ENCODE assay signal across 13 cellular contexts in genomic region chr16:80670170-80670865, GRCh38.
DNase-seq lines count a peak whose midpoint lies in the region; TF ChIP-seq lines count a peak whose summit lies in the region.
"Had no signal": no experiment of that assay in that cellular context is flagged by ENCODE, and none has a peak within 500 bp of the region (broad histone marks: within the 10 kb centered on the region; RNA-seq: fewer than 3 reads in every experiment).

No MANE protein-coding gene starts in this region.

- no peak for TF ChIP-seq CTCF in DOHH2 (IDR thresholded peaks at IDR 0.05; ENCODE audit: low read depth, low read length, poor library complexity, severe bottlenecking)

- no peaks in the 10 kb centered on the region for H3K27me3 ChIP-seq in BLaER1 treated with 17β-estradiol and CSF1 and Interleukin-3, amounts not matched to agents 10 nM and 100 nM
- 0 out of 2 replicates have a peak, but pooled peaks cover 3% of the 10 kb centered on the region for H3K27me3 ChIP-seq in DOHH2 (ENCODE audit: control insufficient read depth, low read length)

- H3K79me2 ChIP-seq in DOHH2 (ENCODE audit: control insufficient read depth, low read length) = no peaks in the 10 kb centered on the region
- H3K79me2 ChIP-seq: parathyroid adenoma had no signal

- peaks cover 20 to 81% (median 28%) of the 10 kb centered on the region in 10 experiments for H3K4me1 ChIP-seq in BLaER1 treated with 17β-estradiol and CSF1 and Interleukin-3, amounts not matched to agents 10 nM and 100 nM
- peaks cover 41% of the 10 kb centered on the region for H3K4me1 ChIP-seq in DOHH2 (ENCODE audit: control insufficient read depth, low read length)
- H3K4me1 ChIP-seq: HAP-1, parathyroid adenoma had no signal

- peaks cover 14 to 48% (median 22%) of the 10 kb centered on the region in 11 experiments; a peak in 20 of 22 replicates for H3K9me3 ChIP-seq in BLaER1 treated with 17β-estradiol and CSF1 and Interleukin-3, amounts not matched to agents 10 nM and 100 nM (replicated peaks in 1 of 11)
- no peaks in the 10 kb centered on the region for H3K9me3 ChIP-seq in DOHH2 (ENCODE audit: control insufficient read depth, insufficient read depth, low read length)
- H3K9me3 ChIP-seq: HAP-1 had no signal

- peak overlapping the region in 3 of 10 experiments; percentile 4 to 16 (median 15); a peak in 2 of 20 replicates for H3K4me3 ChIP-seq in BLaER1 treated with 17β-estradiol and CSF1 and Interleukin-3, amounts not matched to agents 10 nM and 100 nM
- no peak overlapping the region for H3K4me3 ChIP-seq in DOHH2 (ENCODE audit: low read length)
- H3K4me3 ChIP-seq: HAP-1, lung had no signal

- peak overlapping the region in 3 of 11 experiments; percentile 13 to 42 (median 36); a peak in 1 of 22 replicates for H3K9ac ChIP-seq in BLaER1 treated with 17β-estradiol and CSF1 and Interleukin-3, amounts not matched to agents 10 nM and 100 nM
- H3K9ac ChIP-seq: parathyroid adenoma had no signal

- peak; percentile 25 for DNase-seq in activated naive CD4-positive, alpha-beta T cell treated with anti-CD3 and anti-CD28 coated beads, Interleukin-2, amount 50 U/mL, for 16 hours
- peak; percentile 12 for DNase-seq in stimulated activated CD4-positive, alpha-beta T cell treated with anti-CD3 and anti-CD28 coated beads, Interleukin-2, amount 100 ng/mL, for 4 hours (ENCODE audit: low read depth)
- DNase-seq in superior temporal gyrus (ENCODE audit: extremely low spot score) (no peak), head of caudate nucleus (no peak), NCI-H2227 (lab: John Stamatoyannopoulos, UW; ENCODE audit: unreplicated experiment) (no peak)
- DNase-seq: cortex of kidney, DMS153, Right ventricle myocardium superior had no signal

- H3F3A ChIP-seq in DOHH2 (ENCODE audit: control insufficient read depth, insufficient read depth) = peaks cover 6% of the 10 kb centered on the region; the same call in 1 of the 2 replicates

- peak overlapping the region; percentile 14 to 75 (median 54); a peak in 20 of 22 replicates for H3K4me2 ChIP-seq in BLaER1 treated with 17β-estradiol and CSF1 and Interleukin-3, amounts not matched to agents 10 nM and 100 nM
- H3K4me2 ChIP-seq in DOHH2 (ENCODE audit: low read length) = 0 out of 2 replicates have a peak overlapping the region, but pooled peaks have one; percentile 6

- peaks cover 0 to 53% (median 8%) of the 10 kb centered on the region in 11 experiments; a peak in 10 of 22 replicates for H4K20me1 ChIP-seq in BLaER1 treated with 17β-estradiol and CSF1 and Interleukin-3, amounts not matched to agents 10 nM and 100 nM
- H4K20me1 ChIP-seq in DOHH2 (ENCODE audit: control insufficient read depth, insufficient read depth, low read depth, low read length) = no peaks in the 10 kb centered on the region

- H3K36me3 ChIP-seq in BLaER1 treated with 17β-estradiol and CSF1 and Interleukin-3, amounts not matched to agents 10 nM and 100 nM = peaks cover 0 to 81% (median 22%) of the 10 kb centered on the region in 11 experiments; a peak in 15 of 22 replicates
- no peaks in the 10 kb centered on the region for H3K36me3 ChIP-seq in DOHH2 (ENCODE audit: control insufficient read depth, low read length)
- H3K36me3 ChIP-seq: HAP-1 had no signal

- H3K27ac ChIP-seq in BLaER1 treated with 17β-estradiol and CSF1 and Interleukin-3, amounts not matched to agents 10 nM and 100 nM = peak overlapping the region; percentile 26 to 78 (median 63); a peak in 21 of 22 replicates
- no peak overlapping the region for H3K27ac ChIP-seq in DOHH2 (ENCODE audit: low read depth, low read length)
- H3K27ac ChIP-seq: parathyroid adenoma had no signal

- intact Hi-C loops in head of caudate nucleus (cut with DNase I) = no loop called here

- no peaks in the 10 kb centered on the region for H3K9me2 ChIP-seq in DOHH2 (replicated peaks; ENCODE audit: control insufficient read depth, low read length)

Comparison
In these comparisons a context has a peak if more than half of its experiments do, and no peak if none do; other contexts are left out.
1. DNase-seq: peak in activated naive CD4-positive, alpha-beta T cell treated with anti-CD3 and anti-CD28 coated beads, Interleukin-2, amount 50 U/mL, for 16 hours (single experiment) and stimulated activated CD4-positive, alpha-beta T cell treated with anti-CD3 and anti-CD28 coated beads, Interleukin-2, amount 100 ng/mL, for 4 hours (single experiment); none in superior temporal gyrus (single experiment), head of caudate nucleus (0 of 42) and NCI-H2227 (single experiment).